Comparison of ENCODE assay signal across 21 cellular contexts in the genomic region with DNA sequence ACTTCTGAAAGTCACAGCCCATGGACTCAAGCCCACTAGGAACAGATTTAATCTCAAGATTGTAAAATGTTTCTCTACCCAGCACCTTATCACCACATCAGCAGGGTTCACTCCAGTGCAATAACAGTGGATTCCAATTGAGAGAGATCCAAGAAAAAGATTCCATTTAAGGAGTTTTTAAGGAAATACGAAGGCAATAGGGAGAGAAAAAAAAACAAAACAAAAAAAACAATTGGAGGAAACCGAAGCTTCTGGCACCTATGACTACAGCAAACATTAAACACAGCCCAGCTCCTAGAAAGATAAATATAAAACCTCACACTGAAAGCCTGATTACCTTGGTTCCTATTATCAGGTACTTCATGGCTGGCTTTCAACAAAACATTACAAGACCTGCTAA.
DNase-seq lines count a peak whose midpoint lies in the region; ATAC-seq and TF ChIP-seq lines count a peak whose summit lies in the region.
"Had no signal": no experiment of that assay in that cellular context is flagged by ENCODE, and none has a peak within 500 bp of the region (broad histone marks: within the 10 kb centered on the region; RNA-seq: fewer than 3 reads in every experiment).

No MANE protein-coding gene starts in this region.

- H3K27ac ChIP-seq in SK-N-SH (ENCODE audit: low read depth in 2 of 2, low read length in 1 of 2) = peak overlapping the region in 1 of 2 experiments; percentile 62; a peak in 2 of 4 replicates
- H3K27ac ChIP-seq: brain microvascular endothelial cell, right atrium auricular region had no signal

- no peaks in the 10 kb centered on the region for H3K27me3 ChIP-seq in SK-N-SH (ENCODE audit: insufficient read depth)
- H3K27me3 ChIP-seq: brain microvascular endothelial cell, right atrium auricular region, tibial artery had no signal

- peaks cover 0 to 13% of the 10 kb centered on the region in 2 experiments for H3K36me3 ChIP-seq in SK-N-SH (replicated peaks in 1 of 2; ENCODE audit: control insufficient read depth in 1 of 2, insufficient read depth in 2 of 2, low read length in 1 of 2)
- H3K36me3 ChIP-seq: brain microvascular endothelial cell, HAP-1, right atrium auricular region had no signal

- peaks cover 10% of the 10 kb centered on the region; the same call in 1 of the 2 replicates for H3K9me3 ChIP-seq in SK-N-SH
- H3K9me3 ChIP-seq: HAP-1 had no signal

- DNase-seq in SK-N-SH (no peak), astrocyte of the hippocampus (ENCODE audit: low read depth, low spot score) (peak; percentile 54), left kidney (ENCODE audit: low read depth, low spot score) (peak; percentile 29), medulla oblongata (ENCODE audit: extremely low spot score) (no peak), cerebellum (ENCODE audit: low spot score) (no peak)
- DNase-seq in activated CD8-positive, alpha-beta memory T cell treated with anti-CD3 and anti-CD28 coated beads for 24 hours = no peak
- DNase-seq: ACHN; activated naive CD4-positive, alpha-beta T cell treated with anti-CD3 and anti-CD28 coated beads for 36 hours; activated T-cell treated with anti-CD3 and anti-CD28 coated beads for 4 hours; brain microvascular endothelial cell; DMS 273 treated with DMSO at 0.1 percent for 48 hours; hippocampal formation; mesendoderm; NCI-H2227 treated with DMSO at 0.1 percent for 48 hours; nephron progenitor cell; tibial artery had no signal

- TF ChIP-seq RAD21 in SK-N-SH (IDR thresholded peaks at IDR 0.05; ENCODE audit: low read length) = no peak

- no peak for TF ChIP-seq EP300 in SK-N-SH (IDR thresholded peaks at IDR 0.05; ENCODE audit: borderline replicate concordance in 1 of 2, low read depth in 1 of 2, low read length in 1 of 2)

- ATAC-seq in SK-N-SH treated with all-trans-retinoic acid at 6 μM for 48 hours (no peak; the same call in 2 of the 3 replicates), HG03196 (IDR thresholded peaks at IDR 0.05; ENCODE audit: unreplicated experiment) (no peak)
- ATAC-seq: K562 had no signal

- H3K9ac ChIP-seq in SK-N-SH = no peak overlapping the region

- H3K4me1 ChIP-seq in SK-N-SH (ENCODE audit: control insufficient read depth in 1 of 2, insufficient read depth in 2 of 2, low read depth in 1 of 2, low read length in 1 of 2) = peaks cover 5 to 9% of the 10 kb centered on the region in 2 experiments; a peak in 2 of 4 replicates
- H3K4me1 ChIP-seq: HAP-1, right atrium auricular region had no signal

- H3K79me2 ChIP-seq in SK-N-SH (ENCODE audit: insufficient read depth) = peaks cover 5% of the 10 kb centered on the region

- no peaks in the 10 kb centered on the region for H3K9me2 ChIP-seq in SK-N-SH

- H3K4me3 ChIP-seq in SK-N-SH (ENCODE audit: low read depth in 2 of 2, low read length in 1 of 2) = no peak overlapping the region
- H3K4me3 ChIP-seq: HAP-1, K562, right atrium auricular region, tibial artery had no signal

- peaks cover 16% of the 10 kb centered on the region for H3F3A ChIP-seq in SK-N-SH (replicated peaks; ENCODE audit: insufficient read depth)

- POLR2A ChIA-PET in SK-N-SH (lab: Yijun Ruan, JAX) = no interaction called here

- no peak overlapping the region for H2AFZ ChIP-seq in SK-N-SH (ENCODE audit: low read depth)

- no peaks in the 10 kb centered on the region for H4K20me1 ChIP-seq in SK-N-SH (ENCODE audit: insufficient read depth)

- H3K4me2 ChIP-seq in SK-N-SH = no peak overlapping the region

- WGBS in SK-N-SH (ENCODE audit: low lambda C conversion rate) = 57% methylated on average over 2 of the region's 2 CpGs

- no peak for TF ChIP-seq CTCF in SK-N-SH (IDR thresholded peaks at IDR 0.05)

- CTCF ChIA-PET in SK-N-SH (lab: Yijun Ruan, JAX) = interaction anchor here (0.6 to 1.7 kb wide), 2 partner anchors 293 to 346 kb away, joined by 3 to 4 read pairs; no protein-coding TSS in a partner anchor

TF ChIP-seq in SK-N-SH, 30 proteins besides CTCF, POLR2A, EP300 and RAD21:
- TF ChIP-seq, protein P1, sequence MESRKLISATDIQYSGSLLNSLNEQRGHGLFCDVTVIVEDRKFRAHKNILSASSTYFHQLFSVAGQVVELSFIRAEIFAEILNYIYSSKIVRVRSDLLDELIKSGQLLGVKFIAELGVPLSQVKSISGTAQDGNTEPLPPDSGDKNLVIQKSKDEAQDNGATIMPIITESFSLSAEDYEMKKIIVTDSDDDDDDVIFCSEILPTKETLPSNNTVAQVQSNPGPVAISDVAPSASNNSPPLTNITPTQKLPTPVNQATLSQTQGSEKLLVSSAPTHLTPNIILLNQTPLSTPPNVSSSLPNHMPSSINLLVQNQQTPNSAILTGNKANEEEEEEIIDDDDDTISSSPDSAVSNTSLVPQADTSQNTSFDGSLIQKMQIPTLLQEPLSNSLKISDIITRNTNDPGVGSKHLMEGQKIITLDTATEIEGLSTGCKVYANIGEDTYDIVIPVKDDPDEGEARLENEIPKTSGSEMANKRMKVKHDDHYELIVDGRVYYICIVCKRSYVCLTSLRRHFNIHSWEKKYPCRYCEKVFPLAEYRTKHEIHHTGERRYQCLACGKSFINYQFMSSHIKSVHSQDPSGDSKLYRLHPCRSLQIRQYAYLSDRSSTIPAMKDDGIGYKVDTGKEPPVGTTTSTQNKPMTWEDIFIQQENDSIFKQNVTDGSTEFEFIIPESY (IDR thresholded peaks at IDR 0.05; ENCODE audit: borderline replicate concordance, low read depth) = no peak
- TF ChIP-seq NFIC (IDR thresholded peaks at IDR 0.05; ENCODE audit: borderline replicate concordance) (peak; percentile 14; the same call in 1 of the 2 replicates), TCF12 (IDR thresholded peaks at IDR 0.05) (peak; percentile 39; the same call in 1 of the 2 replicates)

TF ChIP-seq in SK-N-SH treated with all-trans-retinoic acid at 6 μM for 48 hours, 23 proteins besides CTCF, POLR2A, EP300 and RAD21:
- TF ChIP-seq ZNF565 (CRISPR knock-in tag; conservative IDR thresholded peaks at IDR 0.05; ENCODE audit: low read depth) = no peak
- TF ChIP-seq CREB5 (CRISPR knock-in tag; IDR thresholded peaks at IDR 0.05; ENCODE audit: low read depth) = no peak
- TF ChIP-seq GLIS3 (CRISPR knock-in tag; IDR thresholded peaks at IDR 0.05) = no peak
- TF ChIP-seq CSRNP3 (CRISPR knock-in tag; IDR thresholded peaks at IDR 0.05) = no peak
- TF ChIP-seq, protein P2, sequence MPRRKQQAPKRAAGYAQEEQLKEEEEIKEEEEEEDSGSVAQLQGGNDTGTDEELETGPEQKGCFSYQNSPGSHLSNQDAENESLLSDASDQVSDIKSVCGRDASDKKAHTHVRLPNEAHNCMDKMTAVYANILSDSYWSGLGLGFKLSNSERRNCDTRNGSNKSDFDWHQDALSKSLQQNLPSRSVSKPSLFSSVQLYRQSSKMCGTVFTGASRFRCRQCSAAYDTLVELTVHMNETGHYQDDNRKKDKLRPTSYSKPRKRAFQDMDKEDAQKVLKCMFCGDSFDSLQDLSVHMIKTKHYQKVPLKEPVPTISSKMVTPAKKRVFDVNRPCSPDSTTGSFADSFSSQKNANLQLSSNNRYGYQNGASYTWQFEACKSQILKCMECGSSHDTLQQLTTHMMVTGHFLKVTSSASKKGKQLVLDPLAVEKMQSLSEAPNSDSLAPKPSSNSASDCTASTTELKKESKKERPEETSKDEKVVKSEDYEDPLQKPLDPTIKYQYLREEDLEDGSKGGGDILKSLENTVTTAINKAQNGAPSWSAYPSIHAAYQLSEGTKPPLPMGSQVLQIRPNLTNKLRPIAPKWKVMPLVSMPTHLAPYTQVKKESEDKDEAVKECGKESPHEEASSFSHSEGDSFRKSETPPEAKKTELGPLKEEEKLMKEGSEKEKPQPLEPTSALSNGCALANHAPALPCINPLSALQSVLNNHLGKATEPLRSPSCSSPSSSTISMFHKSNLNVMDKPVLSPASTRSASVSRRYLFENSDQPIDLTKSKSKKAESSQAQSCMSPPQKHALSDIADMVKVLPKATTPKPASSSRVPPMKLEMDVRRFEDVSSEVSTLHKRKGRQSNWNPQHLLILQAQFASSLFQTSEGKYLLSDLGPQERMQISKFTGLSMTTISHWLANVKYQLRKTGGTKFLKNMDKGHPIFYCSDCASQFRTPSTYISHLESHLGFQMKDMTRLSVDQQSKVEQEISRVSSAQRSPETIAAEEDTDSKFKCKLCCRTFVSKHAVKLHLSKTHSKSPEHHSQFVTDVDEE (CRISPR knock-in tag; IDR thresholded peaks at IDR 0.05) = no peak
- no peak for TF ChIP-seq SNAI2 (CRISPR knock-in tag; IDR thresholded peaks at IDR 0.05)
- TF ChIP-seq ZC3H10 (CRISPR knock-in tag; IDR thresholded peaks at IDR 0.05) = no peak
- no peak for TF ChIP-seq PPARA (CRISPR knock-in tag; IDR thresholded peaks at IDR 0.05; ENCODE audit: borderline replicate concordance)
- TF ChIP-seq ESRRG (CRISPR knock-in tag; IDR thresholded peaks at IDR 0.05) = no peak
- TF ChIP-seq ZFP30 (CRISPR knock-in tag; IDR thresholded peaks at IDR 0.05) = no peak
- TF ChIP-seq ZFP3 (CRISPR knock-in tag; IDR thresholded peaks at IDR 0.05) = no peak
- TF ChIP-seq ISL1 (CRISPR knock-in tag; IDR thresholded peaks at IDR 0.05) = no peak

Comparison
In these comparisons a context has a peak if more than half of its experiments do, and no peak if none do; other contexts are left out.
1. DNase-seq: peak in astrocyte of the hippocampus (single experiment) and left kidney (single experiment); none in SK-N-SH (single experiment), activated CD8-positive, alpha-beta memory T cell treated with anti-CD3 and anti-CD28 coated beads for 24 hours (single experiment), medulla oblongata (single experiment) and cerebellum (single experiment).